Comparison of ENCODE assay signal across 8 cellular contexts in genomic region chr1:11653616-11654570, GRCh38. TPM values are rescaled to one million over a fixed set of nuclear protein-coding genes. Genes with fewer than 3 reads are reported as not detected.
DNase-seq lines count a peak whose midpoint lies in the region; ATAC-seq and TF ChIP-seq lines count a peak whose summit lies in the region.

A gene with protein sequence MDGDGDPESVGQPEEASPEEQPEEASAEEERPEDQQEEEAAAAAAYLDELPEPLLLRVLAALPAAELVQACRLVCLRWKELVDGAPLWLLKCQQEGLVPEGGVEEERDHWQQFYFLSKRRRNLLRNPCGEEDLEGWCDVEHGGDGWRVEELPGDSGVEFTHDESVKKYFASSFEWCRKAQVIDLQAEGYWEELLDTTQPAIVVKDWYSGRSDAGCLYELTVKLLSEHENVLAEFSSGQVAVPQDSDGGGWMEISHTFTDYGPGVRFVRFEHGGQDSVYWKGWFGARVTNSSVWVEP (minus strand): TSS chr1:11654429. CDS start chr1:11654340, 89 bp downstream.

- no peak for TF ChIP-seq CTCF in AG10803 (conservative IDR thresholded peaks at IDR 0.05; ENCODE audit: low read length)

- H3K27ac ChIP-seq in esophagus (ENCODE audit: low read depth in 2 of 2, low read length in 1 of 2): peak within 1 kb of the TSS; percentile 39 to 67

- peak within 1 kb of the TSS; percentile 67 for H3K4me3 ChIP-seq in AG10803 (ENCODE audit: low read length)
- H3K4me3 ChIP-seq in esophagus (ENCODE audit: low read depth in 1 of 2, low read length in 2 of 2): peak within 1 kb of the TSS; percentile 63 to 68

- H3K27me3 Mint-ChIP-seq in T-cell: no peaks in the 10 kb centered on the region
- no peaks in the 10 kb centered on the region for H3K27me3 Mint-ChIP-seq in natural killer cell treated with Interleukin-12 subunit alpha and Interleukin-12 subunit beta and Interleukin-15 and Interleukin-18, amount 100 ng/mL, for 72 hours

- WGBS in esophagus, 2 donors: 11 to 13% methylated on average over 60 to 71 of the region's 71 CpGs

- H3K9me3 Mint-ChIP-seq in T-cell: no peaks in the 10 kb centered on the region
- no peaks in the 10 kb centered on the region for H3K9me3 Mint-ChIP-seq in natural killer cell treated with Interleukin-12 subunit alpha and Interleukin-12 subunit beta and Interleukin-15 and Interleukin-18, amount 100 ng/mL, for 72 hours

- no peaks in the 10 kb centered on the region for H3K36me3 Mint-ChIP-seq in T-cell
- no peaks in the 10 kb centered on the region for H3K36me3 Mint-ChIP-seq in natural killer cell treated with Interleukin-12 subunit alpha and Interleukin-12 subunit beta and Interleukin-15 and Interleukin-18, amount 100 ng/mL, for 72 hours

- H3K4me1 Mint-ChIP-seq in T-cell: peaks cover 30 to 44% (median 40%) of the 10 kb centered on the region in 3 donors
- peaks cover 27% of the 10 kb centered on the region in 2 donors for H3K4me1 Mint-ChIP-seq in natural killer cell treated with Interleukin-12 subunit alpha and Interleukin-12 subunit beta and Interleukin-15 and Interleukin-18, amount 100 ng/mL, for 72 hours (ENCODE audit: low read depth in 2 of 2)

- peaks cover 0 to 9% of the 10 kb centered on the region in 2 donors for H3K36me3 ChIP-seq in esophagus (ENCODE audit: control insufficient read depth in 2 of 2, insufficient read depth in 2 of 2, low read length in 1 of 2)

- H3K27me3 ChIP-seq in esophagus (ENCODE audit: control insufficient read depth in 1 of 2, insufficient read depth in 2 of 2, low read length in 2 of 2): no peaks in the 10 kb centered on the region

- H3K4me1 ChIP-seq in esophagus (ENCODE audit: control insufficient read depth in 2 of 2, insufficient read depth in 2 of 2, low read length in 1 of 2): peaks cover 6 to 12% of the 10 kb centered on the region in 2 donors

- CTCF ChIA-PET in T-cell (lab: Charles Lee): interaction anchor here (0.6 to 5.6 kb wide), 5 partner anchors 8 to 66 kb away, joined by 3 to 56 read pairs (median 3); partner anchors contain the start of gene FBXO6 (in 1 of the 2)

- POLR2A ChIA-PET in T-cell (lab: Charles Lee): interaction anchor here in 1 of 2 donors (0.7 kb wide), 1 partner anchor 1549 kb away, joined by 5 read pairs; no protein-coding TSS in a partner anchor

- H3K9me3 ChIP-seq in esophagus (ENCODE audit: control insufficient read depth in 2 of 2, insufficient read depth in 1 of 2, low read depth in 1 of 2, low read length in 1 of 2): no peaks in the 10 kb centered on the region

- peak within 1 kb of the TSS; percentile 70 to 81 (median 75) for H3K4me3 Mint-ChIP-seq in T-cell
- peak within 1 kb of the TSS; percentile 71 for H3K4me3 Mint-ChIP-seq in natural killer cell treated with Interleukin-12 subunit alpha and Interleukin-12 subunit beta and Interleukin-15 and Interleukin-18, amount 100 ng/mL, for 72 hours

- no peak for DNase-seq in AG10803 (ENCODE audit: low read depth)
- peak in 3 of 34 experiments; percentile 9 to 27 (median 15) for DNase-seq in T-cell
- DNase-seq in natural killer cell treated with Interleukin-12 subunit alpha and Interleukin-12 subunit beta and Interleukin-15 and Interleukin-18, amount 100 ng/mL, for 72 hours (ENCODE audit: low spot score): no peak
- no peak for DNase-seq in effector CD8-positive, alpha-beta T cell (lab: John Stamatoyannopoulos, UW)
- DNase-seq in NCI-H1417 treated with DMSO at 0.1 percent for 48 hours (lab: John Stamatoyannopoulos, UW): no peak
- no peak for DNase-seq in NCI-H1092 (lab: John Stamatoyannopoulos, UW)

- peak within 1 kb of the TSS in 1 of 2 donors; percentile 64 for H3K27ac Mint-ChIP-seq in T-cell
- no peak within 1 kb of the TSS for H3K27ac Mint-ChIP-seq in natural killer cell treated with Interleukin-12 subunit alpha and Interleukin-12 subunit beta and Interleukin-15 and Interleukin-18, amount 100 ng/mL, for 72 hours

- ATAC-seq in GM21381 (IDR thresholded peaks at IDR 0.05; ENCODE audit: unreplicated experiment) (peak; percentile 6), T-cell (replicated peaks in 1 of 4) (peak; percentile 9 to 34 (median 27))
- peak; percentile 35 to 38 for ATAC-seq in natural killer cell treated with Interleukin-12 subunit alpha and Interleukin-12 subunit beta and Interleukin-15 and Interleukin-18, amount 100 ng/mL, for 72 hours

RNA-seq across cellular contexts. Expression of the gene that starts here (rescaled TPM):
- total RNA-seq in T-cell: 1 to 10 TPM; 4.7 to 8.4 (median 6.3) TPM
- 1 to 10 TPM; 7.6 to 8.5 TPM for polyA plus RNA-seq in esophagus
- total RNA-seq in natural killer cell treated with Interleukin-12 subunit alpha and Interleukin-12 subunit beta and Interleukin-15 and Interleukin-18, amount 100 ng/mL, for 72 hours: 10 to 100 TPM; 13.2 to 16.3 TPM
